Comparison of ENCODE assay signal across 9 cellular contexts in the genomic region with DNA sequence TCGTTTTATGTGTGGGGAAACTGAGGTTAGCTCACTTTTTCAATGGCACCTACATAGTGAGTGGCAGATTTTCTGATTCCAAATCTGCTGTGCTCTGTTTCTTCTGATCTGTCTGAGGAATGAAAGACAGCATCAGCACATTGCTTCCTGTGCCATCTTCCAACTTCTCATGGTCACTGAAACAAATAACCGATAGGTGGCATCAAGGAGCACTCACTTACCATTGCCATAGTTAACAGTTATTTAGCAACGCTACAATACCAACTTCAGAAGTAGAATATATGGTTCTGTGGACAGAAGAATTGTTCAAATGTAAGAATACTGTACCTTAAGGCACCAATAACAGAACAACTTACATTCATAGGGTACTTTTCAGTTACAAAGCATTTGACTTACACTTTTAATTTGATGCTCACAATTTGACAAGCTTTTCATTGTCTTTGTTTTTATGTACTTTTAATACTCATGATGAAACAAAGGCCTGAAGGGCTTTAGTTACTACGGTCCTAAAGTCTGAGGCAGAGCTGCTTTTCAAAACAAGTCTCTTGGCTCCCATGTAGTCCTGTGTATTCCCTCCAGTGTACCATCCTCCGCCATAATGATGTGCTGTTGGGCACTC.
DNase-seq lines count a peak whose midpoint lies in the region; ATAC-seq and TF ChIP-seq lines count a peak whose summit lies in the region.
"Had no signal": no experiment of that assay in that cellular context is flagged by ENCODE, and none has a peak within 500 bp of the region (broad histone marks: within the 10 kb centered on the region; RNA-seq: fewer than 3 reads in every experiment).

No MANE protein-coding gene starts in this region.

- peak in 4 of 5 donors; percentile 4 to 15 (median 12) for DNase-seq in CD4-positive, alpha-beta memory T cell
- peak; percentile 7 to 63 for DNase-seq in T47D (ENCODE audit: low read depth in 1 of 2, low spot score in 1 of 2)
- no peak for DNase-seq in left colon
- no peak for DNase-seq in T-helper 17 cell
- no peak for DNase-seq in ureter (ENCODE audit: low spot score)
- DNase-seq in SJCRH30: no peak

- peaks cover 7 to 16% of the 10 kb centered on the region in 2 donors for H3K36me3 Mint-ChIP-seq in CD4-positive, alpha-beta memory T cell
- H3K36me3 Mint-ChIP-seq in T-helper 17 cell (ENCODE audit: low read depth): peaks cover 3% of the 10 kb centered on the region

- in situ Hi-C loops in T47D (cut with HindIII; ENCODE audit: low pct_unique_long_range_greater_than_20kb, low sequenced_read_pairs): no loop called here

- H3K4me1 ChIP-seq in CD4-positive, alpha-beta memory T cell (ENCODE audit: insufficient read depth, low read length): no peaks in the 10 kb centered on the region
- H3K4me1 ChIP-seq in Loucy (ENCODE audit: insufficient read depth, low read length, poor library complexity, severe bottlenecking) (no peaks in the 10 kb centered on the region), SJCRH30 (peaks cover 3% of the 10 kb centered on the region; the same call in 1 of the 2 replicates)

- no peak overlapping the region for H3K4me2 ChIP-seq in Loucy (ENCODE audit: low read depth, low read length, poor library complexity, severe bottlenecking)

- no peak overlapping the region for H3K9ac ChIP-seq in Loucy (ENCODE audit: low read depth, low read length, poor library complexity, severe bottlenecking)

- no peak overlapping the region for H2AFZ ChIP-seq in Loucy (ENCODE audit: low read length)

- no peaks in the 10 kb centered on the region for H3K9me2 ChIP-seq in Loucy (replicated peaks; ENCODE audit: low read depth, low read length)

- no peak overlapping the region for H3K4me3 Mint-ChIP-seq in CD4-positive, alpha-beta memory T cell
- no peak overlapping the region for H3K4me3 Mint-ChIP-seq in T-helper 17 cell
- H3K4me3 Mint-ChIP-seq: IgD-negative memory B cell had no signal

- no peak overlapping the region for H3K4me3 ChIP-seq in CD4-positive, alpha-beta memory T cell (ENCODE audit: low read length in 2 of 2)
- no peak overlapping the region for H3K4me3 ChIP-seq in Loucy (ENCODE audit: low read length, poor library complexity, severe bottlenecking)
- no peak overlapping the region for H3K4me3 ChIP-seq in SJCRH30

- no peaks in the 10 kb centered on the region for H3K9me3 ChIP-seq in CD4-positive, alpha-beta memory T cell (ENCODE audit: control insufficient read depth in 1 of 2, low read length in 2 of 2)
- no peaks in the 10 kb centered on the region for H3K9me3 ChIP-seq in Loucy (ENCODE audit: insufficient read depth, low read depth, low read length)
- H3K9me3 ChIP-seq in T-helper 17 cell (ENCODE audit: control insufficient read depth, low read length, poor library complexity, severe bottlenecking): no peaks in the 10 kb centered on the region
- H3K9me3 ChIP-seq in SJCRH30 (replicated peaks): no peaks in the 10 kb centered on the region

- peak; percentile 72 for TF ChIP-seq CTCF in Loucy (conservative IDR thresholded peaks at IDR 0.05; ENCODE audit: low read length)

- no peaks in the 10 kb centered on the region for H3K36me3 ChIP-seq in CD4-positive, alpha-beta memory T cell (ENCODE audit: insufficient read depth, low read length)
- H3K36me3 ChIP-seq in Loucy (ENCODE audit: insufficient read depth, low read length): no peaks in the 10 kb centered on the region
- no peaks in the 10 kb centered on the region for H3K36me3 ChIP-seq in SJCRH30

- H3K27me3 Mint-ChIP-seq in CD4-positive, alpha-beta memory T cell: no peaks in the 10 kb centered on the region
- no peaks in the 10 kb centered on the region for H3K27me3 Mint-ChIP-seq in T-helper 17 cell
- H3K27me3 Mint-ChIP-seq: IgD-negative memory B cell had no signal

- H3K27ac Mint-ChIP-seq in CD4-positive, alpha-beta memory T cell: no peak overlapping the region
- H3K27ac Mint-ChIP-seq in T-helper 17 cell: no peak overlapping the region

- no peaks in the 10 kb centered on the region for H3K9me3 Mint-ChIP-seq in CD4-positive, alpha-beta memory T cell
- H3K9me3 Mint-ChIP-seq: IgD-negative memory B cell had no signal

- H3K27ac ChIP-seq in CD4-positive, alpha-beta memory T cell (ENCODE audit: low read depth, low read length): no peak overlapping the region
- H3K27ac ChIP-seq in SJCRH30: no peak overlapping the region

- POLR2A ChIA-PET in CD4-positive, alpha-beta memory T cell (lab: Charles Lee; ENCODE audit: partially characterized antibody): interaction anchor here (0.6 kb wide), 1 partner anchor 185 kb away, joined by 3 read pairs; no protein-coding TSS in a partner anchor

- no peaks in the 10 kb centered on the region for H3K27me3 ChIP-seq in CD4-positive, alpha-beta memory T cell (ENCODE audit: insufficient read depth, low read length)
- H3K27me3 ChIP-seq in Loucy (ENCODE audit: insufficient read depth, low read length, poor library complexity, severe bottlenecking): no peaks in the 10 kb centered on the region
- H3K27me3 ChIP-seq in SJCRH30: no peaks in the 10 kb centered on the region

- no peaks in the 10 kb centered on the region for H3K79me2 ChIP-seq in Loucy (ENCODE audit: insufficient read depth, low read length)

- H3F3A ChIP-seq in Loucy (ENCODE audit: low read depth): no peaks in the 10 kb centered on the region

- H3K4me1 Mint-ChIP-seq in CD4-positive, alpha-beta memory T cell: peaks cover 0 to 3% (median 0%) of the 10 kb centered on the region in 4 donors
- peaks cover 2% of the 10 kb centered on the region for H3K4me1 Mint-ChIP-seq in T-helper 17 cell
- H3K4me1 Mint-ChIP-seq: IgD-negative memory B cell had no signal

- ATAC-seq in GM19467 (IDR thresholded peaks at IDR 0.05; ENCODE audit: unreplicated experiment) (peak; percentile 84), left colon (peak; percentile 71), T-helper 17 cell (no peak)

- CTCF ChIA-PET in CD4-positive, alpha-beta memory T cell (lab: Charles Lee; ENCODE audit: partially characterized antibody): interaction anchor here (0.7 to 6.2 kb wide), 10 partner anchors 9 to 663 kb away, joined by 3 to 50 read pairs (median 4); no protein-coding TSS in a partner anchor

- no peaks in the 10 kb centered on the region for H4K20me1 ChIP-seq in Loucy (ENCODE audit: insufficient read depth, low read length, poor library complexity, severe bottlenecking)

- intact Hi-C loops in CD4-positive, alpha-beta memory T cell (cut with micrococcal nuclease): no loop called here
- intact Hi-C loops in left colon (cut with DNase I, micrococcal nuclease): loop anchor here in 1 of 2 donors (10.0 kb wide), 1 partner anchor 664 kb away; no protein-coding TSS in a partner anchor

Comparison
In these comparisons a context has a peak if more than half of its experiments do, and no peak if none do; other contexts are left out.
1. DNase-seq: peak in CD4-positive, alpha-beta memory T cell (4 of 5) and T47D (2 of 2); none in left colon (0 of 2), T-helper 17 cell (0 of 3), ureter (single experiment) and SJCRH30 (0 of 2).